Comparison of ENCODE assay signal across 18 cellular contexts in genomic region chr3:196049567-196050122, GRCh38.
"Had no signal": no experiment of that assay in that cellular context is flagged by ENCODE, and none has a peak within 500 bp of the region (broad histone marks: within the 10 kb centered on the region; RNA-seq: fewer than 3 reads in every experiment).

No MANE protein-coding gene starts in this region.

- H3K9me3 Mint-ChIP-seq: activated T-helper 17 cell treated with anti-CD3 and anti-CD28 coated beads, Interleukin-2, amount 50 U/mL, for 72 hours; central memory CD8-positive, alpha-beta T cell; natural killer cell; stimulated activated effector memory CD8-positive, alpha-beta T cell treated with anti-CD3 and anti-CD28 coated beads, Interleukin-12 subunit alpha, Interleukin-12 subunit beta, amount 100 ng/mL, for 72 hours; T-cell had no signal

- H3K4me3 Mint-ChIP-seq: activated T-helper 17 cell treated with anti-CD3 and anti-CD28 coated beads, Interleukin-2, amount 50 U/mL, for 72 hours; central memory CD8-positive, alpha-beta T cell; natural killer cell; stimulated activated effector memory CD8-positive, alpha-beta T cell treated with anti-CD3 and anti-CD28 coated beads, Interleukin-12 subunit alpha, Interleukin-12 subunit beta, amount 100 ng/mL, for 72 hours; T-cell had no signal

- H3K4me1 Mint-ChIP-seq: activated T-helper 17 cell treated with anti-CD3 and anti-CD28 coated beads, Interleukin-2, amount 50 U/mL, for 72 hours; central memory CD8-positive, alpha-beta T cell; natural killer cell; stimulated activated effector memory CD8-positive, alpha-beta T cell treated with anti-CD3 and anti-CD28 coated beads, Interleukin-12 subunit alpha, Interleukin-12 subunit beta, amount 100 ng/mL, for 72 hours had no signal

- H3K27ac Mint-ChIP-seq: activated T-helper 17 cell treated with anti-CD3 and anti-CD28 coated beads, Interleukin-2, amount 50 U/mL, for 72 hours; natural killer cell; stimulated activated effector memory CD8-positive, alpha-beta T cell treated with anti-CD3 and anti-CD28 coated beads, Interleukin-12 subunit alpha, Interleukin-12 subunit beta, amount 100 ng/mL, for 72 hours had no signal

- H3K4me3 ChIP-seq: body of pancreas, coronary artery, esophagus squamous epithelium, hepatocyte, mucosa of descending colon, tibial nerve had no signal

- H3K27me3 Mint-ChIP-seq: activated T-helper 17 cell treated with anti-CD3 and anti-CD28 coated beads, Interleukin-2, amount 50 U/mL, for 72 hours; central memory CD8-positive, alpha-beta T cell; T-cell had no signal

- ATAC-seq: activated T-helper 17 cell treated with anti-CD3 and anti-CD28 coated beads, Interleukin-2, amount 50 U/mL, for 72 hours; body of pancreas; left lobe of liver; mucosa of descending colon; natural killer cell; stimulated activated effector memory CD8-positive, alpha-beta T cell treated with anti-CD3 and anti-CD28 coated beads, Interleukin-12 subunit alpha, Interleukin-12 subunit beta, amount 100 ng/mL, for 72 hours; T-cell had no signal

- DNase-seq: activated CD8-positive, alpha-beta memory T cell treated with anti-CD3 and anti-CD28 coated beads for 24 hours; activated naive CD4-positive, alpha-beta T cell treated with anti-CD3 and anti-CD28 coated beads, Interleukin-2, amount 50 U/mL, for 16 hours; amygdala; body of pancreas; esophagus squamous epithelium; mucosa of descending colon; natural killer cell; stimulated activated CD4-positive, alpha-beta T cell treated with anti-CD3 and anti-CD28 coated beads, Interleukin-12 subunit alpha, Interleukin-12 subunit beta, amount 100 ng/mL, for 4 hours; stimulated activated CD4-positive, alpha-beta T cell treated with anti-CD3 and anti-CD28 coated beads, Interleukin-2, amount 100 ng/mL, for 24 hours; T-cell had no signal

- H3K27me3 ChIP-seq: body of pancreas, esophagus squamous epithelium, hepatocyte, tibial nerve had no signal

- FAIRE-seq: keratinocyte had no signal
